In genomic region chr10:71918992-71919391, GRCh38 we compare ENCODE assay signal across 36 cellular contexts. TPM values are rescaled to one million over a fixed set of nuclear protein-coding genes. Genes with fewer than 3 reads are reported as not detected.
"Had no signal": no experiment of that assay in that cellular context is flagged by ENCODE, and none has a peak within 500 bp of the region (broad histone marks: within the 10 kb centered on the region; RNA-seq: fewer than 3 reads in every experiment).

No MANE protein-coding gene starts in this region.

- H3K4me1 ChIP-seq: ascending aorta, SJCRH30 had no signal

- H3K27ac Mint-ChIP-seq: activated CD4-positive, alpha-beta T cell treated with anti-CD3 and anti-CD28 coated beads, Interleukin-2, amount 10 ng/mL, durations not matched to agents 24 days and 14 days; activated CD8-positive, alpha-beta T cell treated with anti-CD3 and anti-CD28 coated beads, Interleukin-2, amount 10 ng/mL, durations not matched to agents 7 days and 5 days; activated naive CD4-positive, alpha-beta T cell treated with anti-CD3 and anti-CD28 coated beads, Interleukin-2, amount 50 U/mL, for 24 hours; activated naive CD8-positive, alpha-beta T cell treated with anti-CD3 and anti-CD28 coated beads, Interleukin-2, amount 10 ng/mL, durations not matched to agents 7 days and 5 days; activated T-helper 17 cell treated with anti-CD3 and anti-CD28 coated beads, Interleukin-2, amount 50 U/mL, for 72 hours; IgD-negative memory B cell had no signal

- DNase-seq: activated CD4-positive, alpha-beta T cell treated with anti-CD3 and anti-CD28 coated beads, Interleukin-2, amount 10 ng/mL, durations not matched to agents 24 days and 14 days; activated CD4-positive, alpha-beta T cell treated with anti-CD3 and anti-CD28 coated beads, Interleukin-2, amount 50 U/mL, for 4 hours; activated CD8-positive, alpha-beta memory T cell treated with anti-CD3 and anti-CD28 coated beads, Interleukin-2, amount 50 U/mL, for 4 hours; activated CD8-positive, alpha-beta T cell treated with anti-CD3 and anti-CD28 coated beads, Interleukin-2, amount 10 ng/mL, durations not matched to agents 7 days and 5 days; activated effector memory CD4-positive, alpha-beta T cell treated with anti-CD3 and anti-CD28 coated beads, Interleukin-2, amount 50 U/mL, for 16 hours; activated naive CD4-positive, alpha-beta T cell; activated naive CD8-positive, alpha-beta T cell treated with anti-CD3 and anti-CD28 coated beads, Interleukin-2, amount 10 ng/mL, durations not matched to agents 7 days and 5 days; activated T-cell treated with anti-CD3 and anti-CD28 coated beads, Interleukin-2, amount 50 U/mL, for 48 hours; amygdala; Kasumi-1; KG1; MM.1S; MV-4-11; NCI-H1092; NCI-H1417; NCI-H146; NCI-H187; NCI-H2029 treated with DMSO at 0.1 percent for 48 hours; NCI-H2107; NCI-H2171; NCI-H510A; NCI-H526; NCI-H748 treated with DMSO at 0.1 percent for 48 hours; NK-92 treated with Interleukin-12 subunit alpha and Interleukin-12 subunit beta, amount 100 ng/mL, for 24 hours; PC-9; SHP77; SJCRH30; T1000 had no signal

- H3K27me3 Mint-ChIP-seq: activated naive CD4-positive, alpha-beta T cell treated with anti-CD3 and anti-CD28 coated beads, Interleukin-2, amount 50 U/mL, for 24 hours; activated T-helper 17 cell treated with anti-CD3 and anti-CD28 coated beads, Interleukin-2, amount 50 U/mL, for 72 hours had no signal

- H3K36me3 ChIP-seq: ascending aorta, cardiac muscle cell, SJCRH30 had no signal

- H3K4me3 ChIP-seq: ascending aorta, cardiac muscle cell, PC-9, SJCRH30, SK-N-MC had no signal

- H3K9me3 Mint-ChIP-seq: activated CD4-positive, alpha-beta T cell treated with anti-CD3 and anti-CD28 coated beads, Interleukin-2, amount 10 ng/mL, durations not matched to agents 24 days and 14 days; activated T-helper 17 cell treated with anti-CD3 and anti-CD28 coated beads, Interleukin-2, amount 50 U/mL, for 72 hours; central memory CD8-positive, alpha-beta T cell had no signal

- H3K4me3 Mint-ChIP-seq: activated CD4-positive, alpha-beta T cell treated with anti-CD3 and anti-CD28 coated beads, Interleukin-2, amount 10 ng/mL, durations not matched to agents 24 days and 14 days; activated CD8-positive, alpha-beta T cell treated with anti-CD3 and anti-CD28 coated beads, Interleukin-2, amount 10 ng/mL, durations not matched to agents 7 days and 5 days; activated naive CD4-positive, alpha-beta T cell treated with anti-CD3 and anti-CD28 coated beads, Interleukin-2, amount 50 U/mL, for 24 hours; activated naive CD8-positive, alpha-beta T cell treated with anti-CD3 and anti-CD28 coated beads, Interleukin-2, amount 10 ng/mL, durations not matched to agents 7 days and 5 days; activated T-helper 17 cell treated with anti-CD3 and anti-CD28 coated beads, Interleukin-2, amount 50 U/mL, for 72 hours; central memory CD8-positive, alpha-beta T cell; IgD-negative memory B cell had no signal

- H3K27me3 ChIP-seq: ascending aorta, cardiac muscle cell, SJCRH30 had no signal

- H3K27ac ChIP-seq: ascending aorta, cardiac muscle cell, PC-9, SJCRH30, SK-N-MC had no signal

- H3K36me3 Mint-ChIP-seq: IgD-negative memory B cell had no signal

- H3K4me1 Mint-ChIP-seq: activated naive CD8-positive, alpha-beta T cell treated with anti-CD3 and anti-CD28 coated beads, Interleukin-2, amount 10 ng/mL, durations not matched to agents 7 days and 5 days; activated T-helper 17 cell treated with anti-CD3 and anti-CD28 coated beads, Interleukin-2, amount 50 U/mL, for 72 hours; central memory CD8-positive, alpha-beta T cell had no signal

- H2AFZ ChIP-seq: PC-9 had no signal

- H3K9me3 ChIP-seq: ascending aorta, SJCRH30 had no signal

- ATAC-seq: activated CD8-positive, alpha-beta T cell treated with anti-CD3 and anti-CD28 coated beads, Interleukin-2, amount 10 ng/mL, durations not matched to agents 7 days and 5 days; activated T-helper 17 cell treated with anti-CD3 and anti-CD28 coated beads, Interleukin-2, amount 50 U/mL, for 72 hours had no signal

RNA-seq across cellular contexts. Expression of gene CHST3, which starts 45.2 kb away (rescaled TPM):
- total RNA-seq: activated CD8-positive, alpha-beta T cell treated with anti-CD3 and anti-CD28 coated beads, Interleukin-2, amount 10 ng/mL, durations not matched to agents 7 days and 5 days; activated naive CD8-positive, alpha-beta T cell treated with anti-CD3 and anti-CD28 coated beads, Interleukin-2, amount 10 ng/mL, durations not matched to agents 7 days and 5 days; T-helper 1 cell treated with Interleukin-12 subunit alpha and Interleukin-12 subunit beta and Interleukin-4 antibody, amounts not matched to agents 30 ng/mL and 1 ng/mL, for 36 hours had no signal
- polyA plus RNA-seq: IgD-negative memory B cell had no signal
